Comparison of ENCODE assay signal across 14 cellular contexts in the genomic region with DNA sequence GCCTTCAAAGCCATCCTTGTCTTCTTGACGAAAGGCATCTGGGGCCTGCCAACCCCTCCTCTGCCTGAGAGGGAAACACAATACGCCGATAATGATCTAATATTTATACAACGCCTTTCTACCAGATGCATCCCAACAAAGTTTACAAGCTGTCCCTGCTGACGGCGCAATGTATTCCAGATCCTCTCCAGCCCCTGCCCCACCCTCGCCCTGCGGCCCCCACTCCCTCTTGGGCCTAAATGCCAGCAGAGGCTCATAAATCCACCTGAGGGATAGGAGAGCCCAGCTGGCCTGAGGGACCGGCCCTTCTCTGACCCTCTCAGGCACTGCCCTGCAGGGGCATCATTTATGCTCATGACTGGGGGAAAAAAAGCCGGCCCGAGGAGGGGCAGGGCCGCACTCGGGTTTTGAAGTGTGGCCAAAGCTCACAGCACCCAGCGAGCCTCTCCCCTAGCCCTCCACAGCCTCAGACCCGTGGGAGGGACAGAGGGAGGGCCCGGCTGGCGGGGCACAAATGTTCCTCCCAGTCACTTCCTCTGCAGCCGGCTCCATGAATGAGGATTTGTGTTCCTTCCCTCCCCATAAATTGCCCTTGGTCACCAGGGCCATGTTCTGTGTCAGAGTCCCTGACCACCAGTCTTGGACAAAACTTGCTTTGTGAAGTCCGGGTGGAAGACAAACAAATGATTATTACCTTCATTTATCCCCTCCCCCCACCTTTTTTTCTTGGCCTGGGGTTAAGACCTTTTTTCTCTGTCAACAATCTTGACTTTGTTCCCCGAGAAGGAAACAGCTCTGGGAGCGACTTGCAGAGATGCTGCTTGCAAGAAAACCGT.
DNase-seq lines count a peak whose midpoint lies in the region; ATAC-seq and TF ChIP-seq lines count a peak whose summit lies in the region.
"Had no signal": no experiment of that assay in that cellular context is flagged by ENCODE, and none has a peak within 500 bp of the region (broad histone marks: within the 10 kb centered on the region; RNA-seq: fewer than 3 reads in every experiment).

No MANE protein-coding gene starts in this region.

- no peak overlapping the region for H3K56ac ChIP-seq in mesendoderm (ENCODE audit: low read length)

- H4K8ac ChIP-seq in mesendoderm (ENCODE audit: low read depth, low read length): no peak overlapping the region

- 75 to 76% methylated on average over 14 to 22 of the region's 22 CpGs for WGBS in endodermal cell (ENCODE audit: insufficient coverage in 1 of 2, insufficient read length in 1 of 2), 2 experiments
- no CpG with 5 or more reads among the region's 22 CpGs for WGBS in mesendoderm (ENCODE audit: extremely low coverage, insufficient coverage, low lambda C conversion rate)

- H3K79me2 ChIP-seq in mesendoderm (ENCODE audit: control insufficient read depth, insufficient read depth, low read length): no peaks in the 10 kb centered on the region

- H3K4me2 ChIP-seq in mesendoderm (ENCODE audit: low read length): no peak overlapping the region

- H3K4me3 ChIP-seq in NB4 (ENCODE audit: low read depth, low read length) (no peak overlapping the region), endodermal cell (ENCODE audit: low read length) (no peak overlapping the region), mesendoderm (ENCODE audit: low read length) (no peak overlapping the region), tibial artery (no peak overlapping the region)
- H3K4me3 ChIP-seq: adrenal gland, skin epidermis had no signal

- H3K27me3 ChIP-seq in endodermal cell (ENCODE audit: control insufficient read depth, insufficient read depth, low read length, poor library complexity, severe bottlenecking) (no peaks in the 10 kb centered on the region), mesendoderm (ENCODE audit: insufficient read depth, low read length, poor library complexity) (no peaks in the 10 kb centered on the region), tibial artery (no peaks in the 10 kb centered on the region)

- no peak overlapping the region for H2BK120ac ChIP-seq in mesendoderm (ENCODE audit: low read depth, low read length)

- TF ChIP-seq POLR2A in NB4 (IDR thresholded peaks at IDR 0.05; ENCODE audit: extremely low read depth, insufficient read length): no peak

- no peak for ATAC-seq in GM21619 (IDR thresholded peaks at IDR 0.05; ENCODE audit: unreplicated experiment)

- H3K4me1 ChIP-seq in endodermal cell (ENCODE audit: control insufficient read depth, insufficient read depth, low read length) (no peaks in the 10 kb centered on the region), mesendoderm (ENCODE audit: control insufficient read depth, low read depth, low read length) (peaks cover 6% of the 10 kb centered on the region), tibial artery (peaks cover 0 to 17% (median 3%) of the 10 kb centered on the region in 4 donors)
- H3K4me1 ChIP-seq: adrenal gland had no signal

- H3K36me3 Mint-ChIP-seq in endodermal cell (ENCODE audit: low read depth): no peaks in the 10 kb centered on the region
- H3K36me3 Mint-ChIP-seq: activated CD4-positive, alpha-beta memory T cell treated with anti-CD3 and anti-CD28 coated beads for 36 hours had no signal

- H3K18ac ChIP-seq in mesendoderm (ENCODE audit: low read length): no peak overlapping the region

- peaks cover 11% of the 10 kb centered on the region for H3K4me1 Mint-ChIP-seq in endodermal cell

- H3K4me3 Mint-ChIP-seq in endodermal cell: no peak overlapping the region
- H3K4me3 Mint-ChIP-seq: activated CD4-positive, alpha-beta memory T cell treated with anti-CD3 and anti-CD28 coated beads for 36 hours had no signal

- H3K23ac ChIP-seq in mesendoderm (ENCODE audit: low read length): no peak overlapping the region

- peak; percentile 11 for DNase-seq in NB4 (ENCODE audit: low read depth)
- peak; percentile 65 for DNase-seq in endodermal cell
- DNase-seq in mesendoderm: no peak
- DNase-seq in tibial artery: peak; percentile 13 to 60
- DNase-seq in NCI-H526 (lab: John Stamatoyannopoulos, UW): no peak
- no peak for DNase-seq in activated CD8-positive, alpha-beta memory T cell treated with anti-CD3 and anti-CD28 coated beads, Interleukin-2, amount 50 U/mL, for 48 hours
- DNase-seq in NCI-H1417 treated with DMSO at 0.1 percent for 48 hours (lab: John Stamatoyannopoulos, UW): no peak
- DNase-seq: activated CD4-positive, alpha-beta memory T cell treated with anti-CD3 and anti-CD28 coated beads for 36 hours; Kasumi-1; NCI-H446 treated with DMSO at 0.1 percent for 48 hours; SW 1271 had no signal

- H4K5ac ChIP-seq in mesendoderm (ENCODE audit: low read length): no peak overlapping the region

- H3K27ac Mint-ChIP-seq in endodermal cell: no peak overlapping the region
- H3K27ac Mint-ChIP-seq: activated CD4-positive, alpha-beta memory T cell treated with anti-CD3 and anti-CD28 coated beads for 36 hours had no signal

- no peak overlapping the region for H2BK5ac ChIP-seq in mesendoderm (ENCODE audit: low read length)

- intact Hi-C loops in tibial artery (cut with DNase I; ENCODE audit: low total_unique reads): loop anchor here (10.0 kb wide), 1 partner anchor 107 kb away; no protein-coding TSS in a partner anchor

- H3K9me3 Mint-ChIP-seq in endodermal cell: no peaks in the 10 kb centered on the region
- H3K9me3 Mint-ChIP-seq: activated CD4-positive, alpha-beta memory T cell treated with anti-CD3 and anti-CD28 coated beads for 36 hours had no signal

- no peaks in the 10 kb centered on the region for H3K36me3 ChIP-seq in endodermal cell (ENCODE audit: control insufficient read depth, insufficient read depth, low read length)
- no peaks in the 10 kb centered on the region for H3K36me3 ChIP-seq in mesendoderm (ENCODE audit: control insufficient read depth, insufficient read depth, low read length)
- H3K36me3 ChIP-seq in tibial artery: no peaks in the 10 kb centered on the region
- H3K36me3 ChIP-seq: adrenal gland had no signal

- H3K9me3 ChIP-seq in endodermal cell (ENCODE audit: control insufficient read depth, low read length) (no peaks in the 10 kb centered on the region), tibial artery (no peaks in the 10 kb centered on the region)
- H3K9me3 ChIP-seq: adrenal gland had no signal

- no peak overlapping the region for H2AK5ac ChIP-seq in mesendoderm (ENCODE audit: low read length)

- H3K27ac ChIP-seq in endodermal cell (ENCODE audit: low read depth, low read length): peak overlapping the region; percentile 56
- no peak overlapping the region for H3K27ac ChIP-seq in mesendoderm (ENCODE audit: low read depth, low read length)
- H3K27ac ChIP-seq in tibial artery: no peak overlapping the region

- no peaks in the 10 kb centered on the region for H3K79me1 ChIP-seq in mesendoderm (ENCODE audit: low read length)

- TF ChIP-seq CTCF in NB4 (IDR thresholded peaks at IDR 0.05; ENCODE audit: low read depth, low read length) (no peak), endodermal cell (conservative IDR thresholded peaks at IDR 0.05) (no peak), tibial artery (IDR thresholded peaks at IDR 0.05) (no peak)

- H3K4ac ChIP-seq in mesendoderm (ENCODE audit: low read depth, low read length): peak overlapping the region; percentile 45

- H3K9ac ChIP-seq in endodermal cell (ENCODE audit: extremely low read depth, low read length, poor library complexity, severe bottlenecking): no peak overlapping the region
- no peak overlapping the region for H3K9ac ChIP-seq in mesendoderm (ENCODE audit: low read length)

- no peak overlapping the region for H2BK15ac ChIP-seq in mesendoderm (replicated peaks; ENCODE audit: low read depth)

- H3K27me3 Mint-ChIP-seq in endodermal cell (ENCODE audit: insufficient read depth): peaks cover 2% of the 10 kb centered on the region

Comparison
In these comparisons a context has a peak if more than half of its experiments do, and no peak if none do; other contexts are left out.
1. DNase-seq: peak in NB4 (single experiment), endodermal cell (single experiment) and tibial artery (2 of 2); none in mesendoderm (single experiment), NCI-H526 (0 of 2), activated CD8-positive, alpha-beta memory T cell treated with anti-CD3 and anti-CD28 coated beads, Interleukin-2, amount 50 U/mL, for 48 hours (single experiment) and NCI-H1417 treated with DMSO at 0.1 percent for 48 hours (single experiment).